In genomic region chr11:133854330-133854960, GRCh38 we compare ENCODE assay signal across 12 cellular contexts. TPM values are rescaled to one million over a fixed set of nuclear protein-coding genes. Genes with fewer than 3 reads are reported as not detected.
"Had no signal": no experiment of that assay in that cellular context is flagged by ENCODE, and none has a peak within 500 bp of the region (broad histone marks: within the 10 kb centered on the region; RNA-seq: fewer than 3 reads in every experiment).

No MANE protein-coding gene starts in this region.

RNA-seq across cellular contexts. Expression of gene SPATA19, which starts 9.1 kb away (rescaled TPM):
- total RNA-seq: activated CD4-positive, alpha-beta memory T cell treated with anti-CD3 and anti-CD28 coated beads for 36 hours; activated naive CD8-positive, alpha-beta T cell treated with anti-CD3 and anti-CD28 coated beads for 36 hours; cardiac muscle cell; cerebellum; esophagus muscularis mucosa; gastroesophageal sphincter; left ventricle myocardium superior; mucosa of descending colon; osteoblast; posterior vena cava; spleen; vagina had no signal
- polyA plus RNA-seq: cardiac muscle cell had no signal
